ENCODE assay signal across 1 cellular context in genomic region chr17:62109378-62109902, GRCh38.
TF ChIP-seq lines count a peak whose summit lies in the region.

No MANE protein-coding gene starts in this region.

TF ChIP-seq in HepG2, 621 proteins besides CTCF, POLR2A, EP300 and RAD21 (continued from another document and continues in another):
- no peak for TF ChIP-seq PAXIP1 (CRISPR knock-in tag; conservative IDR thresholded peaks at IDR 0.05)
- no peak for TF ChIP-seq RBFOX2 (IDR thresholded peaks at IDR 0.05; ENCODE audit: low read depth, low read length)
- TF ChIP-seq ZNF343 (CRISPR knock-in tag; IDR thresholded peaks at IDR 0.05), result no peak
- no peak for TF ChIP-seq NFIB (CRISPR knock-in tag; IDR thresholded peaks at IDR 0.05; ENCODE audit: borderline replicate concordance)
- no peak for TF ChIP-seq HNRNPH1 (optimal IDR thresholded peaks at IDR 0.05; ENCODE audit: low read depth, low read length)
- no peak for TF ChIP-seq ZFP36 (IDR thresholded peaks at IDR 0.05; ENCODE audit: borderline replicate concordance, low read depth, low read length, partially characterized antibody)
- peak; percentile 77; the same call in 1 of the 2 replicates for TF ChIP-seq KAT8 (CRISPR knock-in tag; IDR thresholded peaks at IDR 0.05)
- TF ChIP-seq, protein P1, sequence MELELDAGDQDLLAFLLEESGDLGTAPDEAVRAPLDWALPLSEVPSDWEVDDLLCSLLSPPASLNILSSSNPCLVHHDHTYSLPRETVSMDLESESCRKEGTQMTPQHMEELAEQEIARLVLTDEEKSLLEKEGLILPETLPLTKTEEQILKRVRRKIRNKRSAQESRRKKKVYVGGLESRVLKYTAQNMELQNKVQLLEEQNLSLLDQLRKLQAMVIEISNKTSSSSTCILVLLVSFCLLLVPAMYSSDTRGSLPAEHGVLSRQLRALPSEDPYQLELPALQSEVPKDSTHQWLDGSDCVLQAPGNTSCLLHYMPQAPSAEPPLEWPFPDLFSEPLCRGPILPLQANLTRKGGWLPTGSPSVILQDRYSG (CRISPR knock-in tag; IDR thresholded peaks at IDR 0.05), result no peak; the same call in 1 of the 2 replicates
- no peak for TF ChIP-seq LCORL (IDR thresholded peaks at IDR 0.05)
- peak; percentile 80 for TF ChIP-seq LCORL (CRISPR knock-in tag; IDR thresholded peaks at IDR 0.05)
- peak; percentile 100 for TF ChIP-seq STAG1 (CRISPR knock-in tag; IDR thresholded peaks at IDR 0.05)
- TF ChIP-seq MIER2 (CRISPR knock-in tag; IDR thresholded peaks at IDR 0.05), result peak; percentile 79; the same call in 1 of the 2 replicates
- TF ChIP-seq SAP130 (CRISPR knock-in tag; IDR thresholded peaks at IDR 0.05; ENCODE audit: low read depth), result peak; percentile 64
- TF ChIP-seq ETS1 (CRISPR knock-in tag; IDR thresholded peaks at IDR 0.05), result no peak
- no peak for TF ChIP-seq MZF1 (CRISPR knock-in tag; IDR thresholded peaks at IDR 0.05; ENCODE audit: borderline replicate concordance)
- TF ChIP-seq ZNF263 (CRISPR knock-in tag; IDR thresholded peaks at IDR 0.05), result no peak
- TF ChIP-seq TBX3 (IDR thresholded peaks at IDR 0.05; ENCODE audit: borderline replicate concordance), result no peak
- TF ChIP-seq TMF1 (CRISPR knock-in tag; IDR thresholded peaks at IDR 0.05; ENCODE audit: low read depth), result no peak
- no peak for TF ChIP-seq SRSF4 (IDR thresholded peaks at IDR 0.05; ENCODE audit: low read depth, low read length, poor library complexity, severe bottlenecking)
- TF ChIP-seq SNRNP70 (IDR thresholded peaks at IDR 0.05; ENCODE audit: low read depth, low read length), result no peak
- peak; percentile 79; the same call in 1 of the 2 replicates for TF ChIP-seq ISL2 (CRISPR knock-in tag; IDR thresholded peaks at IDR 0.05)
- TF ChIP-seq TERF1 (CRISPR knock-in tag; IDR thresholded peaks at IDR 0.05), result no peak
- TF ChIP-seq DRAP1 (CRISPR knock-in tag; IDR thresholded peaks at IDR 0.05), result peak; percentile 72
- TF ChIP-seq ZNF761 (CRISPR knock-in tag; conservative IDR thresholded peaks at IDR 0.05), result no peak
- no peak for TF ChIP-seq ARNT2 (CRISPR knock-in tag; IDR thresholded peaks at IDR 0.05; ENCODE audit: low read depth)
- TF ChIP-seq, protein P2, sequence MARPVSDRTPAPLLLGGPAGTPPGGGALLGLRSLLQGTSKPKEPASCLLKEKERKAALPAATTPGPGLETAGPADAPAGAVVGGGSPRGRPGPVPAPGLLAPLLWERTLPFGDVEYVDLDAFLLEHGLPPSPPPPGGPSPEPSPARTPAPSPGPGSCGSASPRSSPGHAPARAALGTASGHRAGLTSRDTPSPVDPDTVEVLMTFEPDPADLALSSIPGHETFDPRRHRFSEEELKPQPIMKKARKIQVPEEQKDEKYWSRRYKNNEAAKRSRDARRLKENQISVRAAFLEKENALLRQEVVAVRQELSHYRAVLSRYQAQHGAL (CRISPR knock-in tag; IDR thresholded peaks at IDR 0.05; ENCODE audit: not compliant biosample characterization), result no peak
- TF ChIP-seq, protein P3, sequence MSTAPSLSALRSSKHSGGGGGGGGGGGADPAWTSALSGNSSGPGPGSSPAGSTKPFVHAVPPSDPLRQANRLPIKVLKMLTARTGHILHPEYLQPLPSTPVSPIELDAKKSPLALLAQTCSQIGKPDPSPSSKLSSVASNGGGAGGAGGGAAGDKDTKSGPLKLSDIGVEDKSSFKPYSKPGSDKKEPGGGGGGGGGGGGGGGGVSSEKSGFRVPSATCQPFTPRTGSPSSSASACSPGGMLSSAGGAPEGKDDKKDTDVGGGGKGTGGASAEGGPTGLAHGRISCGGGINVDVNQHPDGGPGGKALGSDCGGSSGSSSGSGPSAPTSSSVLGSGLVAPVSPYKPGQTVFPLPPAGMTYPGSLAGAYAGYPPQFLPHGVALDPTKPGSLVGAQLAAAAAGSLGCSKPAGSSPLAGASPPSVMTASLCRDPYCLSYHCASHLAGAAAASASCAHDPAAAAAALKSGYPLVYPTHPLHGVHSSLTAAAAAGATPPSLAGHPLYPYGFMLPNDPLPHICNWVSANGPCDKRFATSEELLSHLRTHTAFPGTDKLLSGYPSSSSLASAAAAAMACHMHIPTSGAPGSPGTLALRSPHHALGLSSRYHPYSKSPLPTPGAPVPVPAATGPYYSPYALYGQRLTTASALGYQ (CRISPR knock-in tag; IDR thresholded peaks at IDR 0.05), result no peak
- no peak for TF ChIP-seq MED8 (CRISPR knock-in tag; IDR thresholded peaks at IDR 0.05; ENCODE audit: insufficient replicate concordance)
- TF ChIP-seq ZNF225 (CRISPR knock-in tag; IDR thresholded peaks at IDR 0.05), result no peak
- no peak for TF ChIP-seq ZNF207 (IDR thresholded peaks at IDR 0.05; ENCODE audit: borderline replicate concordance)
- no peak for TF ChIP-seq SNAI1 (CRISPR knock-in tag; IDR thresholded peaks at IDR 0.05; ENCODE audit: borderline replicate concordance)
- no peak for TF ChIP-seq CHCHD3 (CRISPR knock-in tag; IDR thresholded peaks at IDR 0.05)
- TF ChIP-seq SP4 (CRISPR knock-in tag; IDR thresholded peaks at IDR 0.05), result no peak
- TF ChIP-seq SMARCC2 (IDR thresholded peaks at IDR 0.05), result no peak
- 0 out of 2 replicates have a peak, but pooled peaks have one; percentile 55 for TF ChIP-seq POGZ (CRISPR knock-in tag; IDR thresholded peaks at IDR 0.05)
- TF ChIP-seq, protein P4, sequence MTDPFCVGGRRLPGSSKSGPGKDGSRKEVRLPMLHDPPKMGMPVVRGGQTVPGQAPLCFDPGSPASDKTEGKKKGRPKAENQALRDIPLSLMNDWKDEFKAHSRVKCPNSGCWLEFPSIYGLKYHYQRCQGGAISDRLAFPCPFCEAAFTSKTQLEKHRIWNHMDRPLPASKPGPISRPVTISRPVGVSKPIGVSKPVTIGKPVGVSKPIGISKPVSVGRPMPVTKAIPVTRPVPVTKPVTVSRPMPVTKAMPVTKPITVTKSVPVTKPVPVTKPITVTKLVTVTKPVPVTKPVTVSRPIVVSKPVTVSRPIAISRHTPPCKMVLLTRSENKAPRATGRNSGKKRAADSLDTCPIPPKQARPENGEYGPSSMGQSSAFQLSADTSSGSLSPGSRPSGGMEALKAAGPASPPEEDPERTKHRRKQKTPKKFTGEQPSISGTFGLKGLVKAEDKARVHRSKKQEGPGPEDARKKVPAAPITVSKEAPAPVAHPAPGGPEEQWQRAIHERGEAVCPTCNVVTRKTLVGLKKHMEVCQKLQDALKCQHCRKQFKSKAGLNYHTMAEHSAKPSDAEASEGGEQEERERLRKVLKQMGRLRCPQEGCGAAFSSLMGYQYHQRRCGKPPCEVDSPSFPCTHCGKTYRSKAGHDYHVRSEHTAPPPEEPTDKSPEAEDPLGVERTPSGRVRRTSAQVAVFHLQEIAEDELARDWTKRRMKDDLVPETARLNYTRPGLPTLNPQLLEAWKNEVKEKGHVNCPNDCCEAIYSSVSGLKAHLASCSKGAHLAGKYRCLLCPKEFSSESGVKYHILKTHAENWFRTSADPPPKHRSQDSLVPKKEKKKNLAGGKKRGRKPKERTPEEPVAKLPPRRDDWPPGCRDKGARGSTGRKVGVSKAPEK (CRISPR knock-in tag; IDR thresholded peaks at IDR 0.05; ENCODE audit: borderline replicate concordance), result no peak
- no peak for TF ChIP-seq GTF3A (CRISPR knock-in tag; conservative IDR thresholded peaks at IDR 0.05)
- TF ChIP-seq ZNF883 (CRISPR knock-in tag; IDR thresholded peaks at IDR 0.05; ENCODE audit: not compliant biosample characterization), result no peak
- no peak for TF ChIP-seq ARHGAP35 (CRISPR knock-in tag; IDR thresholded peaks at IDR 0.05; ENCODE audit: borderline replicate concordance)
- TF ChIP-seq MATR3 (CRISPR knock-in tag; IDR thresholded peaks at IDR 0.05), result no peak
- TF ChIP-seq NPAS2 (CRISPR knock-in tag; IDR thresholded peaks at IDR 0.05; ENCODE audit: borderline replicate concordance), result no peak
- no peak for TF ChIP-seq NFE2L2 (IDR thresholded peaks at IDR 0.05; ENCODE audit: low read length)
- TF ChIP-seq, protein P5, sequence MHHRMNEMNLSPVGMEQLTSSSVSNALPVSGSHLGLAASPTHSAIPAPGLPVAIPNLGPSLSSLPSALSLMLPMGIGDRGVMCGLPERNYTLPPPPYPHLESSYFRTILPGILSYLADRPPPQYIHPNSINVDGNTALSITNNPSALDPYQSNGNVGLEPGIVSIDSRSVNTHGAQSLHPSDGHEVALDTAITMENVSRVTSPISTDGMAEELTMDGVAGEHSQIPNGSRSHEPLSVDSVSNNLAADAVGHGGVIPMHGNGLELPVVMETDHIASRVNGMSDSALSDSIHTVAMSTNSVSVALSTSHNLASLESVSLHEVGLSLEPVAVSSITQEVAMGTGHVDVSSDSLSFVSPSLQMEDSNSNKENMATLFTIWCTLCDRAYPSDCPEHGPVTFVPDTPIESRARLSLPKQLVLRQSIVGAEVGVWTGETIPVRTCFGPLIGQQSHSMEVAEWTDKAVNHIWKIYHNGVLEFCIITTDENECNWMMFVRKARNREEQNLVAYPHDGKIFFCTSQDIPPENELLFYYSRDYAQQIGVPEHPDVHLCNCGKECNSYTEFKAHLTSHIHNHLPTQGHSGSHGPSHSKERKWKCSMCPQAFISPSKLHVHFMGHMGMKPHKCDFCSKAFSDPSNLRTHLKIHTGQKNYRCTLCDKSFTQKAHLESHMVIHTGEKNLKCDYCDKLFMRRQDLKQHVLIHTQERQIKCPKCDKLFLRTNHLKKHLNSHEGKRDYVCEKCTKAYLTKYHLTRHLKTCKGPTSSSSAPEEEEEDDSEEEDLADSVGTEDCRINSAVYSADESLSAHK (CRISPR knock-in tag; IDR thresholded peaks at IDR 0.05; ENCODE audit: borderline replicate concordance), result 0 out of 2 replicates have a peak, but pooled peaks have one; percentile 77
- 0 out of 2 replicates have a peak, but pooled peaks have one; percentile 69 for TF ChIP-seq ZFP36L2 (CRISPR knock-in tag; IDR thresholded peaks at IDR 0.05)
- TF ChIP-seq ZNF644 (CRISPR knock-in tag; IDR thresholded peaks at IDR 0.05; ENCODE audit: low read depth), result peak; percentile 29; the same call in 1 of the 2 replicates
- no peak; the same call in 1 of the 2 replicates for TF ChIP-seq ZNF737 (CRISPR knock-in tag; IDR thresholded peaks at IDR 0.05; ENCODE audit: borderline replicate concordance)
- peak; percentile 90 for TF ChIP-seq ZNF619 (CRISPR knock-in tag; IDR thresholded peaks at IDR 0.05)
- TF ChIP-seq, protein P6, sequence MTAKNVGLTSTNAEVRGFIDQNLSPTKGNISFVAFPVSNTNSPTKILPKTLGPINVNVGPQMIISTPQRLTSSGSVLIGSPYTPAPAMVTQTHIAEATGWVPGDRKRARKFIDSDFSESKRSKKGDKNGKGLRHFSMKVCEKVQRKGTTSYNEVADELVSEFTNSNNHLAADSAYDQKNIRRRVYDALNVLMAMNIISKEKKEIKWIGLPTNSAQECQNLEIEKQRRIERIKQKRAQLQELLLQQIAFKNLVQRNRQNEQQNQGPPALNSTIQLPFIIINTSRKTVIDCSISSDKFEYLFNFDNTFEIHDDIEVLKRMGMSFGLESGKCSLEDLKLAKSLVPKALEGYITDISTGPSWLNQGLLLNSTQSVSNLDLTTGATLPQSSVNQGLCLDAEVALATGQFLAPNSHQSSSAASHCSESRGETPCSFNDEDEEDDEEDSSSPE (CRISPR knock-in tag; IDR thresholded peaks at IDR 0.05), result no peak
- TF ChIP-seq DNMT3B (CRISPR knock-in tag; conservative IDR thresholded peaks at IDR 0.05), result no peak
- peak; percentile 68; the same call in 1 of the 2 replicates for TF ChIP-seq GATAD1 (CRISPR knock-in tag; IDR thresholded peaks at IDR 0.05)
- TF ChIP-seq FOXK1 (CRISPR knock-in tag; IDR thresholded peaks at IDR 0.05; ENCODE audit: borderline replicate concordance, low read depth), result no peak
